ENCODE assay signal across 26 cellular contexts in the genomic region with DNA sequence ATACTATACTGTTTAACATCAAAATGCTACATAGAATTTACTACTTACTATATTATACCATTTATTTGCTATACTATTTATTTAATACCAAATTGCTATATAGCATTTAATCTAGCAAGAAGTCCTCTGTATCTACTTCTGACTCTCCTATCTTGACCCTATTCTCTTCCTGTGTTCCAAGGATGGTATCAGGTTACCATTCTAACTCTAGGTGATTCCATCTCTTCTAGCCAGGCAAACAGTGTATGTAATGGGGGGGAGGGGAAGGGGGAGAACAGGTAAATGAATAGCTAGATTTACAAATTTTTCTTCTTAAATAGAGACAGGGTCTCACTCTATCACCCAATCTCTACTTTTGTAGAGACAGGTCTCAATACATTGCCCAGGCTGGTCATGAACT.
"Had no signal": no experiment of that assay in that cellular context is flagged by ENCODE, and none has a peak within 500 bp of the region (broad histone marks: within the 10 kb centered on the region; RNA-seq: fewer than 3 reads in every experiment).

No MANE protein-coding gene starts in this region.

- H3K4me3 Mint-ChIP-seq: activated CD4-positive, alpha-beta T cell treated with anti-CD3 and anti-CD28 coated beads for 36 hours; activated CD4-positive, alpha-beta T cell treated with anti-CD3 and anti-CD28 coated beads, Interleukin-2, amount 10 ng/mL, durations not matched to agents 7 days and 5 days; activated CD8-positive, alpha-beta T cell treated with anti-CD3 and anti-CD28 coated beads, Interleukin-2, amount 10 ng/mL, durations not matched to agents 7 days and 5 days; activated naive CD4-positive, alpha-beta T cell treated with anti-CD3 and anti-CD28 coated beads, Interleukin-2, amount 10 ng/mL, durations not matched to agents 7 days and 5 days; activated naive CD8-positive, alpha-beta T cell treated with anti-CD3 and anti-CD28 coated beads for 36 hours; activated T-cell treated with anti-CD3 and anti-CD28 coated beads, Interleukin-2, amount 50 U/mL, for 24 hours; activated T-helper 1 cell treated with anti-CD3 and anti-CD28 coated beads, Interleukin-12 subunit alpha, Interleukin-12 subunit beta, Interleukin-2, Interleukin-4 antibody, amounts not matched to agents 30 ng/mL and 10 ng/mL and 1 ng/mL, durations not matched to agents 14 hours and 24 hours and 36 hours had no signal

- H3K27me3 ChIP-seq: body of pancreas, breast epithelium, SJCRH30 had no signal

- H3K27me3 Mint-ChIP-seq: activated CD4-positive, alpha-beta T cell treated with anti-CD3 and anti-CD28 coated beads for 36 hours; activated CD4-positive, alpha-beta T cell treated with anti-CD3 and anti-CD28 coated beads, Interleukin-2, amount 10 ng/mL, durations not matched to agents 7 days and 5 days; activated naive CD4-positive, alpha-beta T cell treated with anti-CD3 and anti-CD28 coated beads, Interleukin-2, amount 10 ng/mL, durations not matched to agents 7 days and 5 days; activated naive CD8-positive, alpha-beta T cell treated with anti-CD3 and anti-CD28 coated beads for 36 hours; activated T-cell treated with anti-CD3 and anti-CD28 coated beads, Interleukin-2, amount 50 U/mL, for 24 hours had no signal

- H3K36me3 ChIP-seq: breast epithelium, WERI-Rb-1 had no signal

- DNase-seq: activated CD4-positive, alpha-beta T cell treated with anti-CD3 and anti-CD28 coated beads for 36 hours; activated CD4-positive, alpha-beta T cell treated with anti-CD3 and anti-CD28 coated beads, Interleukin-2, amount 10 ng/mL, durations not matched to agents 7 days and 5 days; activated CD4-positive, alpha-beta T cell treated with anti-CD3 and anti-CD28 coated beads, Interleukin-2, amount 50 U/mL, for 48 hours; activated CD8-positive, alpha-beta T cell treated with anti-CD3 and anti-CD28 coated beads, Interleukin-2, amount 10 ng/mL, durations not matched to agents 7 days and 5 days; activated effector memory CD4-positive, alpha-beta T cell treated with Interleukin-2 at 50 U/mL for 16 hours; activated naive CD4-positive, alpha-beta T cell treated with anti-CD3 and anti-CD28 coated beads, Interleukin-2, amount 10 ng/mL, durations not matched to agents 7 days and 5 days; activated naive CD8-positive, alpha-beta T cell treated with anti-CD3 and anti-CD28 coated beads for 36 hours; activated T-cell treated with anti-CD3 and anti-CD28 coated beads, Interleukin-2, amount 50 U/mL, for 24 hours; body of pancreas; MM.1S; NCI-H1092; NCI-H1436 treated with DMSO at 0.1 percent for 48 hours; NCI-H1694 treated with DMSO at 0.1 percent for 48 hours; NCI-H2029; NCI-H2171 treated with DMSO at 0.1 percent for 48 hours; NCI-H2227 treated with DMSO at 0.1 percent for 48 hours; NCI-H446; NCI-H524; SHP77; SJCRH30; T1000; WERI-Rb-1 had no signal

- H3K4me1 Mint-ChIP-seq: activated CD4-positive, alpha-beta T cell treated with anti-CD3 and anti-CD28 coated beads for 36 hours; activated CD4-positive, alpha-beta T cell treated with anti-CD3 and anti-CD28 coated beads, Interleukin-2, amount 10 ng/mL, durations not matched to agents 7 days and 5 days; activated naive CD4-positive, alpha-beta T cell treated with anti-CD3 and anti-CD28 coated beads, Interleukin-2, amount 10 ng/mL, durations not matched to agents 7 days and 5 days; activated naive CD8-positive, alpha-beta T cell treated with anti-CD3 and anti-CD28 coated beads for 36 hours had no signal

- H3K4me3 ChIP-seq: body of pancreas, breast epithelium, SJCRH30, SK-N-MC had no signal

- ATAC-seq: activated CD4-positive, alpha-beta T cell treated with anti-CD3 and anti-CD28 coated beads for 36 hours; activated CD8-positive, alpha-beta T cell treated with anti-CD3 and anti-CD28 coated beads, Interleukin-2, amount 10 ng/mL, durations not matched to agents 7 days and 5 days; body of pancreas; Panc1 had no signal

- H3K27ac Mint-ChIP-seq: activated CD4-positive, alpha-beta T cell treated with anti-CD3 and anti-CD28 coated beads for 36 hours; activated CD4-positive, alpha-beta T cell treated with anti-CD3 and anti-CD28 coated beads, Interleukin-2, amount 10 ng/mL, durations not matched to agents 7 days and 5 days; activated CD8-positive, alpha-beta T cell treated with anti-CD3 and anti-CD28 coated beads, Interleukin-2, amount 10 ng/mL, durations not matched to agents 7 days and 5 days; activated naive CD4-positive, alpha-beta T cell treated with anti-CD3 and anti-CD28 coated beads, Interleukin-2, amount 10 ng/mL, durations not matched to agents 7 days and 5 days; activated naive CD8-positive, alpha-beta T cell treated with anti-CD3 and anti-CD28 coated beads for 36 hours; activated T-cell treated with anti-CD3 and anti-CD28 coated beads, Interleukin-2, amount 50 U/mL, for 24 hours; activated T-helper 1 cell treated with anti-CD3 and anti-CD28 coated beads, Interleukin-12 subunit alpha, Interleukin-12 subunit beta, Interleukin-2, Interleukin-4 antibody, amounts not matched to agents 30 ng/mL and 10 ng/mL and 1 ng/mL, durations not matched to agents 14 hours and 24 hours and 36 hours had no signal

- H3K9me3 Mint-ChIP-seq: activated CD4-positive, alpha-beta T cell treated with anti-CD3 and anti-CD28 coated beads, Interleukin-2, amount 10 ng/mL, durations not matched to agents 7 days and 5 days; activated naive CD4-positive, alpha-beta T cell treated with anti-CD3 and anti-CD28 coated beads, Interleukin-2, amount 10 ng/mL, durations not matched to agents 7 days and 5 days; activated naive CD8-positive, alpha-beta T cell treated with anti-CD3 and anti-CD28 coated beads for 36 hours; activated T-cell treated with anti-CD3 and anti-CD28 coated beads, Interleukin-2, amount 50 U/mL, for 24 hours; activated T-helper 1 cell treated with anti-CD3 and anti-CD28 coated beads, Interleukin-12 subunit alpha, Interleukin-12 subunit beta, Interleukin-2, Interleukin-4 antibody, amounts not matched to agents 30 ng/mL and 10 ng/mL and 1 ng/mL, durations not matched to agents 14 hours and 24 hours and 36 hours had no signal
